In genomic region chr1:1783320-1783719, GRCh38 we compare ENCODE assay signal across 8 cellular contexts. TPM values are rescaled to one million over a fixed set of nuclear protein-coding genes. Genes with fewer than 3 reads are reported as not detected.
DNase-seq lines count a peak whose midpoint lies in the region; ATAC-seq and TF ChIP-seq lines count a peak whose summit lies in the region.

No MANE protein-coding gene starts in this region.

- no peak overlapping the region for H3K18ac ChIP-seq in mesenchymal stem cell (ENCODE audit: low read depth in 1 of 2, low read length in 2 of 2)

- DNase-seq in activated naive CD4-positive, alpha-beta T cell treated with anti-CD3 and anti-CD28 coated beads, Interleukin-2, amount 10 ng/mL, durations not matched to agents 7 days and 5 days: no peak
- DNase-seq in activated naive CD4-positive, alpha-beta T cell treated with anti-CD3 and anti-CD28 coated beads, Interleukin-2, amount 50 U/mL, for 16 hours: no peak
- DNase-seq in activated naive CD8-positive, alpha-beta T cell treated with anti-CD3 and anti-CD28 coated beads for 36 hours: no peak
- DNase-seq in mesenchymal stem cell: no peak
- no peak for DNase-seq in tibial nerve (ENCODE audit: low spot score in 2 of 2)
- DNase-seq in NCI-H2196 treated with DMSO at 0.1 percent for 48 hours (lab: John Stamatoyannopoulos, UW; ENCODE audit: unreplicated experiment): no peak
- DNase-seq in GDM1 (lab: John Stamatoyannopoulos, UW): no peak

- TF ChIP-seq POLR2A in tibial nerve (IDR thresholded peaks at IDR 0.05): no peak

- H4K8ac ChIP-seq in mesenchymal stem cell (ENCODE audit: low read length): peak overlapping the region; percentile 40

- no peak for ATAC-seq in GM18870 (IDR thresholded peaks at IDR 0.05; ENCODE audit: unreplicated experiment)

- no peak overlapping the region for H2AK5ac ChIP-seq in mesenchymal stem cell (ENCODE audit: low read length, severe bottlenecking)

- H3K4me2 ChIP-seq in mesenchymal stem cell (ENCODE audit: low read length, poor library complexity, severe bottlenecking): no peak overlapping the region

- H2BK120ac ChIP-seq in mesenchymal stem cell (ENCODE audit: low read depth, low read length): no peak overlapping the region

- no peak for TF ChIP-seq CTCF in tibial nerve (IDR thresholded peaks at IDR 0.05)

- H3K9me3 Mint-ChIP-seq in activated naive CD4-positive, alpha-beta T cell treated with anti-CD3 and anti-CD28 coated beads, Interleukin-2, amount 10 ng/mL, durations not matched to agents 7 days and 5 days: no peaks in the 10 kb centered on the region
- no peaks in the 10 kb centered on the region for H3K9me3 Mint-ChIP-seq in activated naive CD8-positive, alpha-beta T cell treated with anti-CD3 and anti-CD28 coated beads for 36 hours

- peak overlapping the region; percentile 50 for H3K4me3 Mint-ChIP-seq in activated naive CD4-positive, alpha-beta T cell treated with anti-CD3 and anti-CD28 coated beads, Interleukin-2, amount 10 ng/mL, durations not matched to agents 7 days and 5 days
- H3K4me3 Mint-ChIP-seq in activated naive CD8-positive, alpha-beta T cell treated with anti-CD3 and anti-CD28 coated beads for 36 hours: no peak overlapping the region

- peaks cover 16% of the 10 kb centered on the region for H3K79me1 ChIP-seq in mesenchymal stem cell (replicated peaks; ENCODE audit: low read length, poor library complexity, severe bottlenecking)

- H3K9ac ChIP-seq in mesenchymal stem cell (ENCODE audit: low read length): peak overlapping the region; percentile 71

- no peak overlapping the region for H3K23ac ChIP-seq in mesenchymal stem cell (ENCODE audit: low read length in 2 of 2)

- peaks cover 50% of the 10 kb centered on the region for H3K4me1 Mint-ChIP-seq in activated naive CD4-positive, alpha-beta T cell treated with anti-CD3 and anti-CD28 coated beads, Interleukin-2, amount 10 ng/mL, durations not matched to agents 7 days and 5 days
- H3K4me1 Mint-ChIP-seq in activated naive CD8-positive, alpha-beta T cell treated with anti-CD3 and anti-CD28 coated beads for 36 hours: peaks cover 38% of the 10 kb centered on the region

- H2BK12ac ChIP-seq in mesenchymal stem cell (ENCODE audit: low read length in 2 of 2): no peak overlapping the region

- H4K91ac ChIP-seq in mesenchymal stem cell (ENCODE audit: low read length): no peak overlapping the region

- H3K4me1 ChIP-seq in mesenchymal stem cell (ENCODE audit: control insufficient read depth, insufficient read depth, low read depth, low read length): peaks cover 35% of the 10 kb centered on the region
- H3K4me1 ChIP-seq in tibial nerve: peaks cover 0 to 59% (median 49%) of the 10 kb centered on the region in 4 donors

- no peaks in the 10 kb centered on the region for H3K27me3 Mint-ChIP-seq in activated naive CD4-positive, alpha-beta T cell treated with anti-CD3 and anti-CD28 coated beads, Interleukin-2, amount 10 ng/mL, durations not matched to agents 7 days and 5 days
- H3K27me3 Mint-ChIP-seq in activated naive CD8-positive, alpha-beta T cell treated with anti-CD3 and anti-CD28 coated beads for 36 hours: no peaks in the 10 kb centered on the region

- peaks cover 32% of the 10 kb centered on the region for H3K36me3 Mint-ChIP-seq in activated naive CD4-positive, alpha-beta T cell treated with anti-CD3 and anti-CD28 coated beads, Interleukin-2, amount 10 ng/mL, durations not matched to agents 7 days and 5 days
- H3K36me3 Mint-ChIP-seq in activated naive CD8-positive, alpha-beta T cell treated with anti-CD3 and anti-CD28 coated beads for 36 hours: peaks cover 10% of the 10 kb centered on the region

- peak overlapping the region; percentile 90 for H3K27ac Mint-ChIP-seq in activated naive CD4-positive, alpha-beta T cell treated with anti-CD3 and anti-CD28 coated beads, Interleukin-2, amount 10 ng/mL, durations not matched to agents 7 days and 5 days
- peak overlapping the region; percentile 84 for H3K27ac Mint-ChIP-seq in activated naive CD8-positive, alpha-beta T cell treated with anti-CD3 and anti-CD28 coated beads for 36 hours

- no peak for TF ChIP-seq EP300 in tibial nerve (IDR thresholded peaks at IDR 0.05)

- H3K4me3 ChIP-seq in mesenchymal stem cell (ENCODE audit: insufficient read depth in 1 of 2, low read depth in 1 of 2, low read length in 2 of 2) (no peak overlapping the region), tibial nerve (no peak overlapping the region)

- H2BK15ac ChIP-seq in mesenchymal stem cell (ENCODE audit: low read depth, poor library complexity, severe bottlenecking): peak overlapping the region; percentile 33

- H2AFZ ChIP-seq in mesenchymal stem cell (ENCODE audit: low read depth, low read length): no peak overlapping the region

- H3K36me3 ChIP-seq in mesenchymal stem cell (ENCODE audit: control insufficient read depth in 1 of 2, insufficient read depth in 2 of 2, low read depth in 1 of 2, low read length in 2 of 2) (peaks cover 38 to 61% of the 10 kb centered on the region in 2 experiments), tibial nerve (peaks cover 0 to 39% (median 26%) of the 10 kb centered on the region in 3 donors)

- CTCF ChIA-PET in activated naive CD4-positive, alpha-beta T cell treated with anti-CD3 and anti-CD28 coated beads, Interleukin-2, amount 10 ng/mL, durations not matched to agents 7 days and 5 days (lab: Charles Lee): interaction anchor here (1.4 to 1.7 kb wide), 2 partner anchors 38 to 40 kb away, joined by 3 to 4 read pairs; no protein-coding TSS in a partner anchor

- H3K27ac ChIP-seq in mesenchymal stem cell (ENCODE audit: low read length, poor library complexity, severe bottlenecking): no peak overlapping the region
- H3K27ac ChIP-seq in tibial nerve: peak overlapping the region in 3 of 4 donors; percentile 34 to 96 (median 79)

- H3K9me3 ChIP-seq in mesenchymal stem cell (ENCODE audit: control insufficient read depth, low read length): no peaks in the 10 kb centered on the region
- no peaks in the 10 kb centered on the region for H3K9me3 ChIP-seq in tibial nerve

- WGBS in mesenchymal stem cell: 81% methylated on average over 8 of the region's 8 CpGs
- 79 to 80% methylated on average over 8 of the region's 8 CpGs for WGBS in tibial nerve, 2 donors

- no peak overlapping the region for H3K4ac ChIP-seq in mesenchymal stem cell (ENCODE audit: low read depth in 1 of 2, low read length in 2 of 2)

- no peak overlapping the region for H3K14ac ChIP-seq in mesenchymal stem cell (ENCODE audit: low read length in 2 of 2)

- no peak overlapping the region for H2BK5ac ChIP-seq in mesenchymal stem cell (ENCODE audit: low read depth, low read length, poor library complexity, severe bottlenecking)

- H3K27me3 ChIP-seq in mesenchymal stem cell (ENCODE audit: control insufficient read depth in 1 of 2, insufficient read depth in 1 of 2, low read length in 2 of 2) (no peaks in the 10 kb centered on the region), tibial nerve (no peaks in the 10 kb centered on the region)

RNA-seq across cellular contexts. Expression of gene NADK, which starts 5.0 kb away (rescaled TPM):
- 10 to 100 TPM; 74.7 to 77.1 TPM for total RNA-seq in activated naive CD8-positive, alpha-beta T cell treated with anti-CD3 and anti-CD28 coated beads for 36 hours
- 42.8 TPM for polyA plus RNA-seq in mesenchymal stem cell (2013, experiment 1 of 2)
- 40.7 TPM for polyA plus RNA-seq in mesenchymal stem cell (2013, experiment 2 of 2)
- 100 to 1,000 TPM; 111 to 145 (median 119) TPM for total RNA-seq in tibial nerve

RNA-seq across cellular contexts. Expression of gene CDK11A, which starts 59.2 kb away (rescaled TPM):
- total RNA-seq in activated naive CD8-positive, alpha-beta T cell treated with anti-CD3 and anti-CD28 coated beads for 36 hours: 10 to 100 TPM; 64.2 to 65.0 TPM
- polyA plus RNA-seq in mesenchymal stem cell (2013, experiment 1 of 2): 20.9 TPM
- 19.3 TPM for polyA plus RNA-seq in mesenchymal stem cell (2013, experiment 2 of 2)
- total RNA-seq in tibial nerve: 10 to 100 TPM; 36.1 to 71.1 (median 54.6) TPM
